In genomic region chr2:157492189-157492773, GRCh38 we compare ENCODE assay signal across 8 cellular contexts. TPM values are rescaled to one million over a fixed set of nuclear protein-coding genes. Genes with fewer than 3 reads are reported as not detected.
DNase-seq lines count a peak whose midpoint lies in the region; ATAC-seq and TF ChIP-seq lines count a peak whose summit lies in the region.

No MANE protein-coding gene starts in this region.

- H3K4me1 ChIP-seq in PC-9 (replicated peaks; ENCODE audit: insufficient read depth) (no peaks in the 10 kb centered on the region), tibial nerve (peaks cover 0 to 8% (median 2%) of the 10 kb centered on the region in 4 donors)

- 15 to 21% methylated on average over 5 of the region's 5 CpGs for WGBS in tibial nerve, 2 donors

- CTCF ChIA-PET in PC-9 (lab: Charles Lee) = interaction anchor here (0.7 kb wide), 1 partner anchor 164 kb away, joined by 3 read pairs; no protein-coding TSS in a partner anchor

- TF ChIP-seq CTCF in PC-9 (conservative IDR thresholded peaks at IDR 0.05) (peak; percentile 68), fibroblast of pulmonary artery (IDR thresholded peaks at IDR 0.05; ENCODE audit: low read length, missing control alignments) (peak; percentile 86), tibial nerve (IDR thresholded peaks at IDR 0.05) (peak; percentile 52 to 68 (median 56))

- H3K4me2 ChIP-seq in PC-9 = no peak overlapping the region

- H3K36me3 ChIP-seq in PC-9 (ENCODE audit: low read depth) (no peaks in the 10 kb centered on the region), tibial nerve (no peaks in the 10 kb centered on the region)

- no peaks in the 10 kb centered on the region for H3K27me3 ChIP-seq in PC-9 (ENCODE audit: insufficient read depth, low read depth)
- H3K27me3 ChIP-seq in tibial nerve = no peaks in the 10 kb centered on the region

- no peak overlapping the region for H2AFZ ChIP-seq in PC-9

- peak; percentile 71 for DNase-seq in EH (ENCODE audit: low read depth)
- peak in 49 of 76 experiments; percentile 1 to 60 (median 31) for DNase-seq in HUDEP-2 (lab: John Stamatoyannopoulos, UW; ENCODE audit: unreplicated experiment in 76 of 76)
- DNase-seq in PC-9 = peak in 1 of 2 experiments; percentile 41
- peak; percentile 50 for DNase-seq in activated T-helper 1 cell treated with Interleukin-2 at 50 U/mL for 16 hours (ENCODE audit: low read depth)
- DNase-seq in fibroblast of pulmonary artery (ENCODE audit: low read depth) = peak; percentile 73
- peak; percentile 42 for DNase-seq in non-pigmented ciliary epithelial cell (ENCODE audit: low read depth)
- DNase-seq in tibial nerve (ENCODE audit: low spot score in 2 of 2) = peak; percentile 20 to 52

- H3K4me3 ChIP-seq in PC-9 (no peak overlapping the region), fibroblast of pulmonary artery (replicated peaks; ENCODE audit: low read depth, low read length) (no peak overlapping the region), tibial nerve (no peak overlapping the region)

- H3K79me2 ChIP-seq in PC-9 (ENCODE audit: low read depth) = no peaks in the 10 kb centered on the region

- H3K27ac ChIP-seq in PC-9 = no peak overlapping the region
- no peak overlapping the region for H3K27ac ChIP-seq in tibial nerve

- no TSS peak for BruUV-seq in PC-9 (replicated peaks; lab: Mats Ljungman, UMichigan)

- TF ChIP-seq EP300 in tibial nerve (IDR thresholded peaks at IDR 0.05) = no peak

- ATAC-seq in GM21528 (IDR thresholded peaks at IDR 0.05; ENCODE audit: low FRiP score, unreplicated experiment) = peak; percentile 97

- no peaks in the 10 kb centered on the region for H3K9me2 ChIP-seq in PC-9 (ENCODE audit: insufficient read depth)

- intact Hi-C loops in PC-9 (cut with micrococcal nuclease; ENCODE audit: unreplicated experiment) = loop anchor here (1.0 to 10.0 kb wide), 3 partner anchors 283 to 1260 kb away; no protein-coding TSS in a partner anchor

- H3K9me3 ChIP-seq in PC-9 (ENCODE audit: insufficient read depth, low read depth) (no peaks in the 10 kb centered on the region), tibial nerve (no peaks in the 10 kb centered on the region)

- POLR2A ChIA-PET in PC-9 (lab: Charles Lee; ENCODE audit: unreplicated experiment) = no interaction called here

- H3F3A ChIP-seq in PC-9 (ENCODE audit: insufficient read depth, low read depth) = no peaks in the 10 kb centered on the region

- TF ChIP-seq POLR2A in tibial nerve (IDR thresholded peaks at IDR 0.05) = no peak

- no peaks in the 10 kb centered on the region for H4K20me1 ChIP-seq in PC-9 (ENCODE audit: insufficient read depth)

RNA-seq across cellular contexts. Expression of gene CYTIP, which starts 48.4 kb away (rescaled TPM):
- total RNA-seq in PC-9 (2021) (not detected in 2 replicates), tibial nerve (1 to 10 TPM; 3.7 to 9.3 (median 8.1) TPM)
